Comparison of ENCODE assay signal across 27 cellular contexts in genomic region chr1:209661081-209661480, GRCh38. TPM values are rescaled to one million over a fixed set of nuclear protein-coding genes. Genes with fewer than 3 reads are reported as not detected.
DNase-seq lines count a peak whose midpoint lies in the region; ATAC-seq and TF ChIP-seq lines count a peak whose summit lies in the region.
"Had no signal": no experiment of that assay in that cellular context is flagged by ENCODE, and none has a peak within 500 bp of the region (broad histone marks: within the 10 kb centered on the region; RNA-seq: fewer than 3 reads in every experiment).

No MANE protein-coding gene starts in this region.

- ATAC-seq in esophagus mucosa, result peak; percentile 6
- ATAC-seq in stimulated activated memory B cell treated with anti-CD40 and anti-IgM and Interleukin-4, amounts not matched to agents 10 μg/mL and 1 μg/mL and 100 μg/mL, for 72 hours, result no peak
- ATAC-seq: PC-3, SK-N-SH treated with all-trans-retinoic acid at 6 μM for 48 hours had no signal

- peak overlapping the region; percentile 77 to 99 (median 86) for H3K4me2 ChIP-seq in BLaER1 treated with 17β-estradiol and CSF1 and Interleukin-3, amounts not matched to agents 10 nM and 100 nM
- H3K4me2 ChIP-seq in Karpas-422 (ENCODE audit: low read depth, low read length, poor library complexity, severe bottlenecking), result no peak overlapping the region

- H3K9me2 ChIP-seq in Karpas-422 (replicated peaks; ENCODE audit: insufficient read depth, low read length), result no peaks in the 10 kb centered on the region

- H4K20me1 ChIP-seq in BLaER1 treated with 17β-estradiol and CSF1 and Interleukin-3, amounts not matched to agents 10 nM and 100 nM, result no peaks in the 10 kb centered on the region
- H4K20me1 ChIP-seq in Karpas-422 (ENCODE audit: insufficient read depth, low read depth, low read length), result no peaks in the 10 kb centered on the region

- no peaks in the 10 kb centered on the region for H3K27me3 ChIP-seq in BLaER1 treated with 17β-estradiol and CSF1 and Interleukin-3, amounts not matched to agents 10 nM and 100 nM
- H3K27me3 ChIP-seq in Karpas-422 (ENCODE audit: low read length), result no peaks in the 10 kb centered on the region
- H3K27me3 ChIP-seq in neutrophil, result no peaks in the 10 kb centered on the region
- H3K27me3 ChIP-seq: BE2C had no signal

- peaks cover 28% of the 10 kb centered on the region for H3K27me3 Mint-ChIP-seq in stimulated activated memory B cell treated with anti-CD40 and anti-IgM and Interleukin-4, amounts not matched to agents 10 μg/mL and 1 μg/mL and 100 μg/mL, for 72 hours
- H3K27me3 Mint-ChIP-seq: CD4-positive, alpha-beta T cell had no signal

- peak overlapping the region in 10 of 11 experiments; percentile 74 to 92 (median 82); a peak in 20 of 22 replicates for H3K27ac ChIP-seq in BLaER1 treated with 17β-estradiol and CSF1 and Interleukin-3, amounts not matched to agents 10 nM and 100 nM
- H3K27ac ChIP-seq in Karpas-422 (ENCODE audit: low read length) (no peak overlapping the region), neutrophil (peak overlapping the region; percentile 95), coronary artery (no peak overlapping the region)

- peak overlapping the region in 5 of 11 experiments; percentile 35 to 63 (median 62); a peak in 4 of 22 replicates for H3K9ac ChIP-seq in BLaER1 treated with 17β-estradiol and CSF1 and Interleukin-3, amounts not matched to agents 10 nM and 100 nM
- H3K9ac ChIP-seq in Karpas-422 (ENCODE audit: low read length), result no peak overlapping the region

- no peaks in the 10 kb centered on the region for H3K9me3 Mint-ChIP-seq in stimulated activated memory B cell treated with anti-CD40 and anti-IgM and Interleukin-4, amounts not matched to agents 10 μg/mL and 1 μg/mL and 100 μg/mL, for 72 hours
- H3K9me3 Mint-ChIP-seq: CD4-positive, alpha-beta T cell had no signal

- DNase-seq in Karpas-422 (peak; percentile 6), coronary artery (ENCODE audit: low spot score) (no peak), NCI-H1048 (lab: John Stamatoyannopoulos, UW) (no peak)
- DNase-seq: ACHN; BE2C; CD4-positive, alpha-beta T cell; DMS 273 treated with DMSO at 0.1 percent for 48 hours; DMS79; EL; GDM1; IMR-90; KG1; NCI-H1092; NCI-H1417 treated with DMSO at 0.1 percent for 48 hours; NCI-H187; NCI-H2081 treated with DMSO at 0.1 percent for 48 hours; NCI-H2171; NCI-H226; NCI-H510A; NCI-H69; PC-3 had no signal

- H3K4me3 ChIP-seq in BLaER1 treated with 17β-estradiol and CSF1 and Interleukin-3, amounts not matched to agents 10 nM and 100 nM, result no peak overlapping the region
- H3K4me3 ChIP-seq in Karpas-422 (ENCODE audit: low read length) (no peak overlapping the region), neutrophil (ENCODE audit: low read depth in 1 of 2, low read length in 1 of 2) (no peak overlapping the region), coronary artery (no peak overlapping the region)

- H3K4me1 Mint-ChIP-seq in stimulated activated memory B cell treated with anti-CD40 and anti-IgM and Interleukin-4, amounts not matched to agents 10 μg/mL and 1 μg/mL and 100 μg/mL, for 72 hours, result peaks cover 16% of the 10 kb centered on the region

- H3K79me2 ChIP-seq in Karpas-422 (ENCODE audit: low read length), result no peaks in the 10 kb centered on the region

- H2AFZ ChIP-seq in Karpas-422 (ENCODE audit: low read length), result no peak overlapping the region

- H3K9me3 ChIP-seq in BLaER1 treated with 17β-estradiol and CSF1 and Interleukin-3, amounts not matched to agents 10 nM and 100 nM (replicated peaks in 1 of 11), result peaks cover 0 to 12% (median 0%) of the 10 kb centered on the region in 11 experiments; a peak in 4 of 22 replicates
- no peaks in the 10 kb centered on the region for H3K9me3 ChIP-seq in Karpas-422 (ENCODE audit: low read length)
- H3K9me3 ChIP-seq in neutrophil, result no peaks in the 10 kb centered on the region
- H3K9me3 ChIP-seq: BE2C had no signal

- H3K36me3 Mint-ChIP-seq in stimulated activated memory B cell treated with anti-CD40 and anti-IgM and Interleukin-4, amounts not matched to agents 10 μg/mL and 1 μg/mL and 100 μg/mL, for 72 hours, result no peaks in the 10 kb centered on the region

- H3K36me3 ChIP-seq in BLaER1 treated with 17β-estradiol and CSF1 and Interleukin-3, amounts not matched to agents 10 nM and 100 nM, result no peaks in the 10 kb centered on the region
- H3K36me3 ChIP-seq in Karpas-422 (ENCODE audit: insufficient read depth, low read length) (no peaks in the 10 kb centered on the region), neutrophil (no peaks in the 10 kb centered on the region)
- H3K36me3 ChIP-seq: BE2C had no signal

- no peak overlapping the region for H3K27ac Mint-ChIP-seq in stimulated activated memory B cell treated with anti-CD40 and anti-IgM and Interleukin-4, amounts not matched to agents 10 μg/mL and 1 μg/mL and 100 μg/mL, for 72 hours
- H3K27ac Mint-ChIP-seq: CD4-positive, alpha-beta T cell had no signal

- TF ChIP-seq CTCF in neutrophil (IDR thresholded peaks at IDR 0.05) (no peak), coronary artery (IDR thresholded peaks at IDR 0.05) (no peak)

- H3K4me1 ChIP-seq in BLaER1 treated with 17β-estradiol and CSF1 and Interleukin-3, amounts not matched to agents 10 nM and 100 nM, result peaks cover 53 to 86% (median 68%) of the 10 kb centered on the region in 10 experiments
- H3K4me1 ChIP-seq in Karpas-422 (ENCODE audit: low read length), result no peaks in the 10 kb centered on the region
- H3K4me1 ChIP-seq in neutrophil (ENCODE audit: control insufficient read depth in 1 of 2, insufficient read depth in 1 of 2, low read depth in 1 of 2, low read length in 1 of 2), result peaks cover 85 to 97% of the 10 kb centered on the region in 2 experiments
- H3K4me1 ChIP-seq: BE2C had no signal

- H3K4me3 Mint-ChIP-seq in stimulated activated memory B cell treated with anti-CD40 and anti-IgM and Interleukin-4, amounts not matched to agents 10 μg/mL and 1 μg/mL and 100 μg/mL, for 72 hours, result no peak overlapping the region
- H3K4me3 Mint-ChIP-seq: CD4-positive, alpha-beta T cell had no signal

RNA-seq across cellular contexts. Expression of gene LAMB3, which starts 8.9 kb away (rescaled TPM):
- 0.04 and 1.3 TPM in 2 replicates for total RNA-seq in Karpas-422 (2014; rRNA removed; shearing (Covaris generic); ENCODE audit: low replicate concordance)
- total RNA-seq in esophagus mucosa, result 76.7 TPM

RNA-seq across cellular contexts. Expression of gene G0S2, which starts 14.1 kb away (rescaled TPM):
- 6.9 and 17.2 TPM in 2 replicates for total RNA-seq in Karpas-422 (2014; rRNA removed; shearing (Covaris generic); ENCODE audit: low replicate concordance)
- total RNA-seq in esophagus mucosa, result 2.3 TPM

RNA-seq across cellular contexts. Expression of gene HSD11B1, which starts 43.6 kb away (rescaled TPM):
- not detected in 2 replicates for total RNA-seq in Karpas-422 (2014; rRNA removed; shearing (Covaris generic); ENCODE audit: low replicate concordance)
- 0.36 TPM for total RNA-seq in esophagus mucosa
- total RNA-seq: H4, PC-3 had no signal

Comparison
In these comparisons a context has a peak if more than half of its experiments do, and no peak if none do; other contexts are left out.
1. H3K27ac ChIP-seq: peak in BLaER1 treated with 17β-estradiol and CSF1 and Interleukin-3, amounts not matched to agents 10 nM and 100 nM (10 of 11) and neutrophil (single experiment); none in Karpas-422 (single experiment) and coronary artery (0 of 2).
2. RNA of gene LAMB3, which starts 8.9 kb away (total RNA-seq): 76.7 TPM in esophagus mucosa (single experiment); 0.04 to 1.3 TPM in Karpas-422; every median in the first group is over 10 times any median in the second.